In the genomic region with DNA sequence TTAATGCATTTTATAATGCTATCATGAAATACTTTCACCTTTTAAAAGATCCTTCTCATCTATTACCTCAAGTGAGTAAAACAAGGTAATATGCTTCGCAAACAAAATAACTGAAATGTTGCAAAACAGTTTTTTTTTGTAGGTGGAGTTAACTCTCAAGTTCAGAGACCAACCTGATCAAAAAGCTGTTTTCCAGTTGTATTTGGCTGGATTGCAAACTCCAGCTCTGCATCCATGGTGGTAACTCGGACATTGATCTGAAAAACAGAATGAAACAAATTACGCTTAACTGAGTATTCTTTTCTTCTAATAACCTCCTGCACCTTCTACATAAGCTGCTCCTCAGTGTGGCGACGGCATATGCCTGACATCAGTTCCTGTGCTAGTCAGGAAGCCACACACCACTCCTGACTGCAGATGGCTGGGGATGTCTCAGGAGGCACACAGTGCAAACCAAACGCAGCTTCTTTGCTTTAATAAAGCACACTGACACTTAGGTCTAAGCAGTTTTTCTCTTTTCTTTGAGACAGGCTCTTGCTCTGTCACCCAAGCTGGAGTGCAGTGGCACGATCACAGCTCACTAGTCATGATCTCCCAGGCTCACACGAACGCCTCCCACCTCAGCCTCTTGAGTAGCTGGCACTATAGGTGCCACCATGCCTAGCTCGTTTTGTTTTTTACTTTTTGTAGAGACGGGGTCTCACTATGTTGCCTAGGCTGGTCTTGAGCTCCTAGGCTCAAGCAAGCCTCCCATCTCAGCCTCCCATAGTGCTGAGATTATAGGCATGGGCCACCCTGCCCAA, we compare ENCODE assay signal across 11 cellular contexts. TPM values are rescaled to one million over a fixed set of nuclear protein-coding genes. Genes with fewer than 3 reads are reported as not detected.
DNase-seq lines count a peak whose midpoint lies in the region; ATAC-seq and TF ChIP-seq lines count a peak whose summit lies in the region.
"Had no signal": no experiment of that assay in that cellular context is flagged by ENCODE, and none has a peak within 500 bp of the region (broad histone marks: within the 10 kb centered on the region; RNA-seq: fewer than 3 reads in every experiment).

No MANE protein-coding gene starts in this region.

- POLR2A ChIA-PET in T-cell (lab: Charles Lee), result interaction anchor here (0.6 to 5.0 kb wide), 25 partner anchors 8 to 983 kb away, joined by 3 to 29 read pairs (median 4); partner anchors contain the start of gene EZR (in 1 of the 2)

- no peaks in the 10 kb centered on the region for H3K27me3 Mint-ChIP-seq in T-cell

- H3K27me3 ChIP-seq in heart right ventricle (no peaks in the 10 kb centered on the region), left ventricle myocardium inferior (ENCODE audit: low read depth) (no peaks in the 10 kb centered on the region), thyroid gland (no peaks in the 10 kb centered on the region), esophagus squamous epithelium (no peaks in the 10 kb centered on the region)

- H3K4me3 Mint-ChIP-seq in T-cell, result peak overlapping the region; percentile 38 to 77 (median 49)

- H3K4me1 Mint-ChIP-seq in T-cell, result peaks cover 71 to 85% (median 73%) of the 10 kb centered on the region in 3 donors

- DNase-seq in heart right ventricle, result no peak
- no peak for DNase-seq in left ventricle myocardium inferior
- DNase-seq in T-cell, result peak; percentile 28 to 82 (median 72)
- DNase-seq in effector CD8-positive, alpha-beta T cell (lab: John Stamatoyannopoulos, UW), result peak; percentile 35
- peak; percentile 67 to 72 for DNase-seq in thyroid gland
- DNase-seq in esophagus squamous epithelium (lab: John Stamatoyannopoulos, UW), result no peak
- no peak for DNase-seq in NCI-H1105 treated with DMSO at 0.1 percent for 48 hours (lab: John Stamatoyannopoulos, UW)
- DNase-seq: foreskin fibroblast, NCI-H187 treated with DMSO at 0.1 percent for 48 hours had no signal

- H3K27ac ChIP-seq in heart right ventricle (peak overlapping the region in 3 of 10 donors; percentile 11 to 52 (median 37)), left ventricle myocardium inferior (replicated peaks) (no peak overlapping the region), thyroid gland (peak overlapping the region in 2 of 3 donors; percentile 69 to 77), esophagus squamous epithelium (peak overlapping the region in 2 of 4 donors; percentile 34 to 37)
- H3K27ac ChIP-seq: prostate gland had no signal

- H3K36me3 Mint-ChIP-seq in T-cell, result peaks cover 57% of the 10 kb centered on the region

- TF ChIP-seq POLR2A in thyroid gland (IDR thresholded peaks at IDR 0.05), result peak in 1 of 2 donors; percentile 13
- TF ChIP-seq POLR2A in esophagus squamous epithelium (IDR thresholded peaks at IDR 0.05), result peak in 1 of 4 donors; percentile 24

- peaks cover 0 to 45% (median 17%) of the 10 kb centered on the region in 9 donors for H3K4me1 ChIP-seq in heart right ventricle
- peaks cover 55% of the 10 kb centered on the region for H3K4me1 ChIP-seq in left ventricle myocardium inferior
- peaks cover 49 to 66% of the 10 kb centered on the region in 2 donors for H3K4me1 ChIP-seq in thyroid gland
- peaks cover 0 to 95% (median 16%) of the 10 kb centered on the region in 3 donors for H3K4me1 ChIP-seq in esophagus squamous epithelium
- H3K4me1 ChIP-seq: prostate gland had no signal

- H3K36me3 ChIP-seq in heart right ventricle (peaks cover 0 to 54% (median 23%) of the 10 kb centered on the region in 9 donors), left ventricle myocardium inferior (peaks cover 47% of the 10 kb centered on the region), thyroid gland (peaks cover 18 to 22% of the 10 kb centered on the region in 2 donors), esophagus squamous epithelium (peaks cover 11 to 65% (median 36%) of the 10 kb centered on the region in 3 donors)

- CTCF ChIA-PET in T-cell (lab: Charles Lee), result interaction anchor here (0.5 to 2.9 kb wide), 18 partner anchors 8 to 623 kb away, joined by 3 to 9 read pairs (median 4); no protein-coding TSS in a partner anchor

- H3K4me3 ChIP-seq in heart right ventricle (no peak overlapping the region), left ventricle myocardium inferior (no peak overlapping the region), thyroid gland (replicated peaks in 1 of 3) (no peak overlapping the region), esophagus squamous epithelium (no peak overlapping the region)
- H3K4me3 ChIP-seq: prostate gland had no signal

- no peaks in the 10 kb centered on the region for H3K9me3 Mint-ChIP-seq in T-cell

- TF ChIP-seq CTCF in heart right ventricle (IDR thresholded peaks at IDR 0.05) (no peak), left ventricle myocardium inferior (IDR thresholded peaks at IDR 0.05; ENCODE audit: borderline replicate concordance) (no peak), thyroid gland (IDR thresholded peaks at IDR 0.05) (no peak), esophagus squamous epithelium (IDR thresholded peaks at IDR 0.05) (no peak)

- H3K9me3 ChIP-seq in heart right ventricle, result no peaks in the 10 kb centered on the region
- no peaks in the 10 kb centered on the region for H3K9me3 ChIP-seq in left ventricle myocardium inferior (replicated peaks)
- no peaks in the 10 kb centered on the region for H3K9me3 ChIP-seq in thyroid gland
- H3K9me3 ChIP-seq in esophagus squamous epithelium, result no peaks in the 10 kb centered on the region
- H3K9me3 ChIP-seq: prostate gland had no signal

- WGBS in heart right ventricle, 2 donors, result 61 to 69% methylated on average over 11 of the region's 11 CpGs
- 56 to 59% methylated on average over 11 of the region's 11 CpGs for WGBS in thyroid gland, 2 donors
- WGBS in esophagus squamous epithelium, 2 donors, result 65 to 71% methylated on average over 11 of the region's 11 CpGs

- peak overlapping the region; percentile 92 to 95 for H3K27ac Mint-ChIP-seq in T-cell

- ATAC-seq in heart right ventricle (peak in 5 of 8 donors; percentile 26 to 61 (median 48)), T-cell (replicated peaks in 1 of 4) (peak; percentile 82 to 97 (median 94)), HG03280 (IDR thresholded peaks at IDR 0.05; ENCODE audit: unreplicated experiment) (no peak)

- intact Hi-C loops in heart right ventricle (cut with DNase I) (loop anchor here in 1 of 10 donors (5.0 kb wide), 1 partner anchor 183 kb away; no protein-coding TSS in a partner anchor), left ventricle myocardium inferior (cut with micrococcal nuclease) (no loop called here), thyroid gland (cut with DNase I) (no loop called here), esophagus squamous epithelium (cut with DNase I) (no loop called here)

RNA-seq across cellular contexts. Expression of gene EZR, which starts 29.9 kb away (rescaled TPM):
- total RNA-seq in heart right ventricle (100 to 1,000 TPM; 148 to 227 (median 186) TPM), left ventricle myocardium inferior (242 TPM), T-cell (100 to 1,000 TPM; 176 to 286 (median 272) TPM), thyroid gland (100 to 1,000 TPM; 221 to 412 (median 339) TPM), esophagus squamous epithelium (100 to 1,000 TPM; 208 to 339 (median 285) TPM)
- polyA plus RNA-seq in heart right ventricle, result 100 to 1,000 TPM in 1 of 2 donors, 10 to 100 TPM in 1; 90.3 to 322 TPM

Comparison
In these comparisons a context has a peak if more than half of its experiments do, and no peak if none do; other contexts are left out.
1. DNase-seq: peak in T-cell (34 of 34), effector CD8-positive, alpha-beta T cell (single experiment) and thyroid gland (2 of 2); none in heart right ventricle (0 of 2), left ventricle myocardium inferior (single experiment), esophagus squamous epithelium (single experiment) and NCI-H1105 treated with DMSO at 0.1 percent for 48 hours (single experiment).